In the genomic region with DNA sequence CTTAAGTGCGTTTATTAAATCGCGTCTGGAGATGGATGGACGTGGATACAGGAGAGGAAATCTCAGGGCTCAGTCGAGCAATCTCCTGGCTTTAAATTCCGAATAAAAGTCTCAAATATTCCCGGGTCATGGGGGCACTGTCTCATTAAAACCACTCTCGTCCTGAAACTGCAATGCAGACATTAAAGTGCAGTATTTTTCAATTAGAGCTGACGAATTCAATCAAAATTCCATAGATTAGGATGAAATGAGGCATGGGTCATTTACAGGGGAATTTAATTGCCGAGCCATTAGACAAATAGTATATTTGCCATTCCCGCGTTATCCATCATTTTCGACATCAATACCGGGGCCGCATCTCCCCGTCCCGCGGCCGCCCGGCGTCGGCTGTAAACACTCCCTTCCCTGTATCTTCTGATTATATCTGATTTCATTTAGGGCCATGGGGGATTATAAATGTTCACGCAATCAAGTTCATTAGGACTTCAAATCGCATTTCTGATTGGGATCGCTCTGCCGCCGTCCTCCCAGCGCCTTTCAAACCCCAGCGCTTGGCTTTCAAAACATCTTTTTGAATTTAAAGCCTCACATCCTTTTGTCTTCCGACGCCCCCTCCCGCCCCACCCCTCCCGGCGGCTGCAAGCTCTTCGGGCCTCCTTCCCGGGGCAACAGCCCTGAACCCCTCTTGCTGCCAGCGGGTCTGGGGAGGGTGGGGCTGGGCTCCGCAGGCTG, we compare ENCODE assay signal across 12 cellular contexts. TPM values are rescaled to one million over a fixed set of nuclear protein-coding genes. Genes with fewer than 3 reads are reported as not detected.
DNase-seq lines count a peak whose midpoint lies in the region; ATAC-seq, FAIRE-seq and TF ChIP-seq lines count a peak whose summit lies in the region.
"Had no signal": no experiment of that assay in that cellular context is flagged by ENCODE, and none has a peak within 500 bp of the region (broad histone marks: within the 10 kb centered on the region; RNA-seq: fewer than 3 reads in every experiment).

No MANE protein-coding gene starts in this region.

- CTCF ChIA-PET in endothelial cell of umbilical vein (lab: Charles Lee), result interaction anchor here (0.6 to 7.5 kb wide), 26 partner anchors 9 to 1108 kb away, joined by 3 to 231 read pairs (median 4); partner anchors contain the start of genes COPS8 and GBX2

- H4K20me1 ChIP-seq in endothelial cell of umbilical vein (replicated peaks; ENCODE audit: control insufficient read depth, extremely low read depth, insufficient read depth, low read length), result no peaks in the 10 kb centered on the region

- H3K36me3 ChIP-seq in MG63 (no peaks in the 10 kb centered on the region), endothelial cell of umbilical vein (ENCODE audit: control insufficient read depth in 2 of 2, extremely low read depth in 1 of 2, insufficient read depth in 2 of 2, low read length in 2 of 2) (no peaks in the 10 kb centered on the region), trophoblast cell (ENCODE audit: control insufficient read depth in 1 of 2, insufficient read depth in 2 of 2, low read length in 2 of 2) (no peaks in the 10 kb centered on the region)

- no peak overlapping the region for H3K18ac ChIP-seq in trophoblast cell (ENCODE audit: low read length)

- H2AFZ ChIP-seq in endothelial cell of umbilical vein (ENCODE audit: low read depth, low read length) (peak overlapping the region; percentile 50), trophoblast cell (ENCODE audit: insufficient read depth, low read length, poor library complexity) (peak overlapping the region; percentile 35)

- H3K9ac ChIP-seq in endothelial cell of umbilical vein (replicated peaks; ENCODE audit: extremely low read depth, insufficient read depth, low read length), result peak overlapping the region; percentile 93
- H3K9ac ChIP-seq in trophoblast cell (ENCODE audit: low read length), result no peak overlapping the region

- DNase-seq in DMS79 treated with DMSO at 0.1 percent for 48 hours (lab: John Stamatoyannopoulos, UW) (peak; percentile 19), DMS79 (lab: John Stamatoyannopoulos, UW) (no peak), MG63 (peak; percentile 21), endothelial cell of umbilical vein (ENCODE audit: low read depth, low spot score) (peak; percentile 60), trophoblast cell (peak in 1 of 2 donors; percentile 22), OCI-M2 (lab: John Stamatoyannopoulos, UW; ENCODE audit: unreplicated experiment) (no peak), occipital lobe (lab: John Stamatoyannopoulos, UW) (no peak)
- DNase-seq: T1000 had no signal

- H2BK12ac ChIP-seq in trophoblast cell (ENCODE audit: low read length), result no peak overlapping the region

- H4K91ac ChIP-seq in trophoblast cell (ENCODE audit: low read depth, low read length), result peak overlapping the region; percentile 35

- H3K9me3 ChIP-seq in MG63, result no peaks in the 10 kb centered on the region
- no peaks in the 10 kb centered on the region for H3K9me3 ChIP-seq in endothelial cell of umbilical vein (replicated peaks; ENCODE audit: control insufficient read depth, insufficient read depth, low read length)
- H3K9me3 ChIP-seq in trophoblast cell (ENCODE audit: insufficient read depth, low read depth, low read length), result no peaks in the 10 kb centered on the region

- no peak for TF ChIP-seq POLR2A in endothelial cell of umbilical vein (IDR thresholded peaks at IDR 0.05; ENCODE audit: low read depth, low read length)

- WGBS in trophoblast cell (ENCODE audit: extremely low coverage, insufficient coverage, insufficient read length), result no CpG with 5 or more reads among the region's 38 CpGs

- ATAC-seq in GM19455 (IDR thresholded peaks at IDR 0.05; ENCODE audit: unreplicated experiment), result no peak

- TF ChIP-seq CTCF in endothelial cell of umbilical vein (IDR thresholded peaks at IDR 0.05; ENCODE audit: extremely low read depth in 1 of 2, insufficient read depth in 1 of 2, low read depth in 1 of 2, low read length in 2 of 2), result no peak

- H2BK120ac ChIP-seq in trophoblast cell (ENCODE audit: insufficient read depth, low read length, poor library complexity), result no peak overlapping the region

- intact Hi-C loops in endothelial cell of umbilical vein (cut with micrococcal nuclease), result loop anchor here (1.0 to 5.0 kb wide), 7 partner anchors 12 to 894 kb away; partner anchors contain the start of gene AGAP1

- H3K27me3 ChIP-seq in MG63, result peaks cover 7% of the 10 kb centered on the region; the same call in 1 of the 2 replicates
- H3K27me3 ChIP-seq in endothelial cell of umbilical vein (ENCODE audit: control insufficient read depth in 2 of 2, insufficient read depth in 2 of 2, low read length in 2 of 2), result no peaks in the 10 kb centered on the region
- H3K27me3 ChIP-seq in trophoblast cell (ENCODE audit: insufficient read depth, low read length), result peaks cover 16% of the 10 kb centered on the region

- H2BK5ac ChIP-seq in trophoblast cell (ENCODE audit: low read depth, low read length, poor library complexity), result no peak overlapping the region

- H3K79me1 ChIP-seq in trophoblast cell (ENCODE audit: low read length), result peaks cover 4% of the 10 kb centered on the region

- H3K23ac ChIP-seq in trophoblast cell (ENCODE audit: low read length), result no peak overlapping the region

- no peak overlapping the region for H3K14ac ChIP-seq in trophoblast cell (ENCODE audit: low read length)

- H3K27ac ChIP-seq in endothelial cell of umbilical vein (ENCODE audit: insufficient read depth, low read depth, low read length), result peak overlapping the region; percentile 99
- H3K27ac ChIP-seq in trophoblast cell (ENCODE audit: low read depth, low read length), result no peak overlapping the region

- H3K79me2 ChIP-seq in endothelial cell of umbilical vein (ENCODE audit: control insufficient read depth, insufficient read depth, low read length) (no peaks in the 10 kb centered on the region), trophoblast cell (ENCODE audit: control insufficient read depth, insufficient read depth, low read length, poor library complexity) (no peaks in the 10 kb centered on the region)

- H3K4me1 ChIP-seq in endothelial cell of umbilical vein (ENCODE audit: control insufficient read depth, extremely low read depth, insufficient read depth, low read length) (peaks cover 38% of the 10 kb centered on the region), trophoblast cell (ENCODE audit: control insufficient read depth in 1 of 2, insufficient read depth in 2 of 2, low read length in 2 of 2) (peaks cover 16 to 25% of the 10 kb centered on the region in 2 experiments)

- no peak overlapping the region for H4K8ac ChIP-seq in trophoblast cell (ENCODE audit: low read depth, low read length)

- no peak overlapping the region for H3K4ac ChIP-seq in trophoblast cell (ENCODE audit: low read depth, low read length)

- H3K9me1 ChIP-seq in endothelial cell of umbilical vein (replicated peaks; ENCODE audit: control insufficient read depth, extremely low read depth, insufficient read depth, low read length), result no peaks in the 10 kb centered on the region

- no TSS peak for BruUV-seq in endothelial cell of umbilical vein (replicated peaks; lab: Mats Ljungman, UMichigan)

- H3K4me2 ChIP-seq in endothelial cell of umbilical vein (ENCODE audit: insufficient read depth, low read length) (peak overlapping the region; percentile 98), trophoblast cell (ENCODE audit: low read length) (peak overlapping the region; percentile 57)

- dilution Hi-C loops in endothelial cell of umbilical vein (cut with MboI; ENCODE audit: extremely low pct_ligation_motif_present, low sequenced_read_pairs), result no loop called here

- POLR2A ChIA-PET in endothelial cell of umbilical vein (lab: Charles Lee), result interaction anchor here (0.6 to 1.7 kb wide), 4 partner anchors 15 to 408 kb away, joined by 3 to 9 read pairs (median 4); no protein-coding TSS in a partner anchor

- no peak for FAIRE-seq in endothelial cell of umbilical vein (lab: Jason Lieb, UNC)
- FAIRE-seq: A204.1, islet of Langerhans had no signal

- H3K4me3 ChIP-seq in MG63, result no peak overlapping the region; the same call in 1 of the 2 replicates
- peak overlapping the region in 2 of 3 experiments; percentile 36 to 51 for H3K4me3 ChIP-seq in endothelial cell of umbilical vein (replicated peaks in 1 of 3; ENCODE audit: insufficient read depth in 1 of 3, low read depth in 1 of 3, low read length in 3 of 3)
- no peak overlapping the region for H3K4me3 ChIP-seq in trophoblast cell (ENCODE audit: low read depth, low read length)

- no peak overlapping the region for H2AK5ac ChIP-seq in trophoblast cell (ENCODE audit: low read length)

- no peak overlapping the region for H4K12ac ChIP-seq in trophoblast cell (ENCODE audit: low read depth, low read length)

TF ChIP-seq in endothelial cell of umbilical vein, 7 proteins besides CTCF, POLR2A, EP300 and RAD21:
- TF ChIP-seq GATA2 (IDR thresholded peaks at IDR 0.05; ENCODE audit: insufficient read depth, insufficient read length, low read depth, low read length), result peak; percentile 22
- TF ChIP-seq, protein P1, sequence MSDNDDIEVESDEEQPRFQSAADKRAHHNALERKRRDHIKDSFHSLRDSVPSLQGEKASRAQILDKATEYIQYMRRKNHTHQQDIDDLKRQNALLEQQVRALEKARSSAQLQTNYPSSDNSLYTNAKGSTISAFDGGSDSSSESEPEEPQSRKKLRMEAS (IDR thresholded peaks at IDR 0.05; ENCODE audit: insufficient read depth, insufficient read length), result no peak

RNA-seq across cellular contexts. Expression of gene GBX2, which starts 10.9 kb away (rescaled TPM):
- 0.94 TPM in 1 of 2 replicates, not detected in the other for total RNA-seq in MG63 (2014; rRNA removed; shearing (Covaris generic); ENCODE audit: low replicate concordance)
- total RNA-seq in endothelial cell of umbilical vein (3.6 TPM in 2 replicates), occipital lobe (not detected)
- 2.4 and 3.0 TPM in 2 replicates for polyA plus RNA-seq in endothelial cell of umbilical vein
- polyA plus RNA-seq in endothelial cell of umbilical vein (2011; cell fraction: cytosol; rRNA removed), result 3.8 and 4.8 TPM in 2 replicates
- polyA plus RNA-seq in endothelial cell of umbilical vein (2011; cell fraction: nucleus; rRNA removed), result 2.5 and 3.5 TPM in 2 replicates
- 6.0 and 9.7 TPM in 2 replicates for polyA plus RNA-seq in endothelial cell of umbilical vein (2012)
- 0.80 and 2.0 TPM in 2 replicates for polyA minus RNA-seq in endothelial cell of umbilical vein
- 0.82 TPM for polyA minus RNA-seq in endothelial cell of umbilical vein (2011; cell fraction: cytosol; rRNA and poly(A)+ RNA removed)
- polyA minus RNA-seq in endothelial cell of umbilical vein (2011; cell fraction: nucleus; rRNA and poly(A)+ RNA removed), result 1.6 and 3.2 TPM in 2 replicates
- polyA plus RNA-seq in trophoblast cell (2013), result 0.06 and 0.10 TPM in 2 replicates
- total RNA-seq: ureter had no signal

Comparison
In these comparisons a context has a peak if more than half of its experiments do, and no peak if none do; other contexts are left out.
1. DNase-seq: peak in DMS79 treated with DMSO at 0.1 percent for 48 hours (single experiment), MG63 (single experiment) and endothelial cell of umbilical vein (single experiment); none in DMS79 (single experiment), OCI-M2 (single experiment) and occipital lobe (single experiment).
2. H3K4me3 ChIP-seq: peak in endothelial cell of umbilical vein (2 of 3); none in MG63 (single experiment) and trophoblast cell (single experiment).